ENCODE assay signal across 16 cellular contexts in the genomic region with DNA sequence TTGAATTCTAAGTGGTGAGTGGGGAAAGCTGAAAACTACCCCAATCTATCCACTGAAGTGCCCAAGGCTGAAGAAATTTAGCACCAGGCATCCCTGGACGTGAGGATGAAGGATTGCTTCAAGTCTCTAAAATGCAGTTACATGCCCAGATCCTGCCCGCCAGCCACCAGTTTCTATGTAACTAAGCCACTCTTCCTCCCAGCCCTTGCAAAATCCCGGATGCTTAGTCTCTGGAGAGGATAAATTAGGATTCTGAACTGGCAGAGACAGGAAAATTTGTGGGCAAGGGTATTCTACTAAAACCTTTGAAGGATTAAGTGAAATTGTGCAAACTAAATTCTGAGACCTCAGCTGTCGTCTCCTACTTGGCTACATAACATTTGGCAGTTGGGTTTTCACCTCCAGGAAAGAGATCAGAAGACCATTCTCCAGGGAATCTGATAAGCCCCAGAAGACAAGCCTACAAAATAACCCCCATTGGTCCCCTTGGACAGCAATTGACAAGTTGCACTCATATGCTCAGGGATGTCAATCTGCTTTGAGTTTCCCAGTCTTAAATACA.
"Had no signal": no experiment of that assay in that cellular context is flagged by ENCODE, and none has a peak within 500 bp of the region (broad histone marks: within the 10 kb centered on the region; RNA-seq: fewer than 3 reads in every experiment).

No MANE protein-coding gene starts in this region.

- H3K4me1 ChIP-seq: gastrocnemius medialis, lower lobe of right lung, pancreas, suprapubic skin had no signal

- H3K9me3 ChIP-seq: gastrocnemius medialis, left ventricle myocardium inferior, lower lobe of right lung, pancreas, suprapubic skin, thyroid gland had no signal

- H3K27me3 ChIP-seq: gastrocnemius medialis, pancreas, suprapubic skin, thyroid gland had no signal

- H3K27ac ChIP-seq: gastrocnemius medialis, left ventricle myocardium inferior, lower lobe of right lung, pancreas, suprapubic skin, thyroid gland had no signal

- DNase-seq: effector memory CD4-positive, alpha-beta T cell; gastrocnemius medialis; immature natural killer cell; kidney; left cardiac atrium; left ventricle myocardium inferior; lower lobe of right lung; naive B cell; occipital lobe; pancreas; right cardiac atrium; stimulated activated CD4-positive, alpha-beta T cell treated with anti-CD3 and anti-CD28 coated beads, Interleukin-4, amount 100 ng/mL, for 1 hour; stimulated activated CD8-positive, alpha-beta memory T cell treated with anti-CD3 and anti-CD28 coated beads, Interleukin-4, amount 100 ng/mL, for 48 hours; stimulated activated naive CD8-positive, alpha-beta T cell treated with anti-CD3 and anti-CD28 coated beads, Interleukin-15, Interleukin-2, amounts not matched to agents 100 U/mL and 50 U/mL, for 24 hours; thyroid gland had no signal

- H3K36me3 ChIP-seq: gastrocnemius medialis, pancreas, thyroid gland had no signal

- H3K4me3 ChIP-seq: gastrocnemius medialis, left ventricle myocardium inferior, lower lobe of right lung, pancreas, suprapubic skin, thyroid gland had no signal
